16 cellular contexts compared by ENCODE assay signal in genomic region chr21:32442566-32443318, GRCh38. TPM values are rescaled to one million over a fixed set of nuclear protein-coding genes. Genes with fewer than 3 reads are reported as not detected.
A peak's percentile ranks its signal among the peaks of the same experiment; 100 is the strongest.
DNase-seq lines count a peak whose midpoint lies in the region; ATAC-seq and TF ChIP-seq lines count a peak whose summit lies in the region.
"Had no signal": no experiment of that assay in that cellular context is flagged by ENCODE, and none has a peak within 500 bp of the region (broad histone marks: within the 10 kb centered on the region; RNA-seq: fewer than 3 reads in every experiment).

No MANE protein-coding gene starts in this region.

- H3K4me1 ChIP-seq in osteoblast (ENCODE audit: insufficient read depth, low read length), result peaks cover 8% of the 10 kb centered on the region

- no peaks in the 10 kb centered on the region for H3K79me2 ChIP-seq in osteoblast (ENCODE audit: insufficient read depth, low read length)

- in situ Hi-C loops in brain microvascular endothelial cell (cut with HindIII; ENCODE audit: low pct_ligation_motif_present, low sequenced_read_pairs), result no loop called here

- DNase-seq in HPDE6-E6E7 (ENCODE audit: extremely low spot score) (peak; percentile 60), brain microvascular endothelial cell (peak; percentile 9), osteoblast (ENCODE audit: insufficient read length, low spot score, missing footprints) (peak; percentile 73), NCI-H2107 (lab: John Stamatoyannopoulos, UW) (no peak), left ventricle myocardium superior (no peak)
- no peak for DNase-seq in activated CD8-positive, alpha-beta memory T cell treated with anti-CD3 and anti-CD28 coated beads for 24 hours
- DNase-seq: ACHN; CD4-positive, alpha-beta memory T cell; GM23248; NCI-H1048; NCI-H446; NCI-H748 treated with DMSO at 0.1 percent for 48 hours; SHP77 had no signal

- no peak overlapping the region for H2AFZ ChIP-seq in osteoblast (ENCODE audit: low read length)
- H2AFZ ChIP-seq: GM23248 had no signal

- H3K4me3 ChIP-seq in brain microvascular endothelial cell (ENCODE audit: low read depth, low read length) (no peak overlapping the region), osteoblast (ENCODE audit: insufficient read depth, low read length) (no peak overlapping the region)
- H3K4me3 ChIP-seq: GM23248 had no signal

- no peaks in the 10 kb centered on the region for H4K20me1 ChIP-seq in osteoblast (ENCODE audit: insufficient read depth, low read length)

- TF ChIP-seq CTCF in brain microvascular endothelial cell (IDR thresholded peaks at IDR 0.05; ENCODE audit: low read depth, low read length, missing control alignments) (no peak), osteoblast (IDR thresholded peaks at IDR 0.05; ENCODE audit: extremely low read depth, low read depth, low read length) (no peak)

- no peak overlapping the region for H3K27ac ChIP-seq in brain microvascular endothelial cell
- peak overlapping the region; percentile 0 for H3K27ac ChIP-seq in osteoblast (ENCODE audit: low read depth, low read length)
- H3K27ac ChIP-seq: GM23248 had no signal

- H3K36me3 ChIP-seq in brain microvascular endothelial cell (replicated peaks), result no peaks in the 10 kb centered on the region
- H3K36me3 ChIP-seq in osteoblast (ENCODE audit: insufficient read depth, low read length), result no peaks in the 10 kb centered on the region

- ATAC-seq in esophagus mucosa (peak; percentile 67), HG02981 (IDR thresholded peaks at IDR 0.05; ENCODE audit: unreplicated experiment) (no peak), left ventricle myocardium superior (no peak)
- ATAC-seq: HCT116 had no signal

- intact Hi-C loops in left ventricle myocardium superior (cut with micrococcal nuclease), result no loop called here

- H3K27me3 ChIP-seq in brain microvascular endothelial cell (replicated peaks), result no peaks in the 10 kb centered on the region
- H3K27me3 ChIP-seq in osteoblast (ENCODE audit: insufficient read depth, low read length), result no peaks in the 10 kb centered on the region

- H3K9me3 ChIP-seq in osteoblast (ENCODE audit: low read depth, low read length), result no peaks in the 10 kb centered on the region

- no peak overlapping the region for H3K4me2 ChIP-seq in osteoblast (ENCODE audit: insufficient read depth, low read length)

RNA-seq across cellular contexts. Expression of gene EVA1C, which starts 30.2 kb away (rescaled TPM):
- 23.8 TPM for total RNA-seq in esophagus mucosa
- 5.0 and 8.0 TPM in 2 replicates for total RNA-seq in osteoblast
- 13.6 TPM for total RNA-seq in left ventricle myocardium superior

RNA-seq across cellular contexts. Expression of gene URB1, which starts 49.9 kb away (rescaled TPM):
- total RNA-seq in esophagus mucosa, result 14.8 TPM
- total RNA-seq in osteoblast, result 15.9 and 21.7 TPM in 2 replicates
- 11.9 TPM for total RNA-seq in left ventricle myocardium superior

Comparison
In these comparisons a context has a peak if more than half of its experiments do, and no peak if none do; other contexts are left out.
1. DNase-seq: peak in HPDE6-E6E7 (single experiment), brain microvascular endothelial cell (single experiment) and osteoblast (single experiment); none in NCI-H2107 (single experiment), activated CD8-positive, alpha-beta memory T cell treated with anti-CD3 and anti-CD28 coated beads for 24 hours (single experiment) and left ventricle myocardium superior (single experiment).